1 cellular context compared by ENCODE assay signal in genomic region chr1:168178638-168179410, GRCh38.
TF ChIP-seq lines count a peak whose summit lies in the region.

Gene TIPRL (plus strand): TSS chr1:168178962. CDS start chr1:168179078, 116 bp downstream.

TF ChIP-seq in HEK293, 187 proteins besides CTCF, POLR2A, EP300 and RAD21 (continued from another document and continues in another):
- TF ChIP-seq ZNF510 (tag by site-specific recombination; IDR thresholded peaks at IDR 0.05; ENCODE audit: insufficient replicate concordance): no peak
- no peak for TF ChIP-seq ZNF664 (tag by site-specific recombination; IDR thresholded peaks at IDR 0.05)
- peak; percentile 41 for TF ChIP-seq ZNF843 (tag by site-specific recombination; IDR thresholded peaks at IDR 0.05)
- TF ChIP-seq ZNF623 (tag by site-specific recombination; IDR thresholded peaks at IDR 0.05): no peak
- no peak for TF ChIP-seq ZNF221 (tag by site-specific recombination; IDR thresholded peaks at IDR 0.05; ENCODE audit: borderline replicate concordance)
- TF ChIP-seq ZNF76 (tag by site-specific recombination; IDR thresholded peaks at IDR 0.05; ENCODE audit: borderline replicate concordance, low read depth): peak; percentile 79
- TF ChIP-seq ZFP41 (tag by site-specific recombination; IDR thresholded peaks at IDR 0.05; ENCODE audit: borderline replicate concordance): no peak
- no peak for TF ChIP-seq ZNF140 (tag by site-specific recombination; IDR thresholded peaks at IDR 0.05)
- TF ChIP-seq ZNF10 (tag by site-specific recombination; IDR thresholded peaks at IDR 0.05): peak; percentile 49; the same call in 1 of the 2 replicates
- peak; percentile 100 for TF ChIP-seq ZNF629 (tag by site-specific recombination; IDR thresholded peaks at IDR 0.05)
- no peak for TF ChIP-seq ZNF433 (tag by site-specific recombination; IDR thresholded peaks at IDR 0.05; ENCODE audit: low read depth)
- TF ChIP-seq SETDB1 (IDR thresholded peaks at IDR 0.05; ENCODE audit: insufficient read length, low read length): no peak
- TF ChIP-seq REST (tag by site-specific recombination; IDR thresholded peaks at IDR 0.05): 0 out of 2 replicates have a peak, but pooled peaks have one; percentile 10
- TF ChIP-seq ZNF610 (tag by site-specific recombination; IDR thresholded peaks at IDR 0.05; ENCODE audit: borderline replicate concordance): no peak; the same call in 1 of the 2 replicates
- TF ChIP-seq ZBTB10 (tag by site-specific recombination; IDR thresholded peaks at IDR 0.05): no peak
- peak; percentile 95 for TF ChIP-seq ZBTB11 (tag by site-specific recombination; conservative IDR thresholded peaks at IDR 0.05; ENCODE audit: low read depth)
- peak; percentile 79 for TF ChIP-seq FEZF1 (tag by site-specific recombination; IDR thresholded peaks at IDR 0.05)
- TF ChIP-seq ZNF37A (tag by site-specific recombination; IDR thresholded peaks at IDR 0.05): no peak
- no peak for TF ChIP-seq ZBTB44 (tag by site-specific recombination; IDR thresholded peaks at IDR 0.05)
- TF ChIP-seq ZSCAN23 (tag by site-specific recombination; IDR thresholded peaks at IDR 0.05): peak; percentile 65; the same call in 1 of the 2 replicates
- no peak for TF ChIP-seq BCL6B (tag by site-specific recombination; IDR thresholded peaks at IDR 0.05)
- TF ChIP-seq ZNF544 (tag by site-specific recombination; IDR thresholded peaks at IDR 0.05): no peak
- TF ChIP-seq KLF10 (tag by site-specific recombination; IDR thresholded peaks at IDR 0.05): peak; percentile 76
- TF ChIP-seq ZNF658 (tag by site-specific recombination; IDR thresholded peaks at IDR 0.05): no peak
- no peak for TF ChIP-seq BCL11B (tag by site-specific recombination; IDR thresholded peaks at IDR 0.05; ENCODE audit: low read depth)
- TF ChIP-seq ZNF391 (tag by site-specific recombination; IDR thresholded peaks at IDR 0.05; ENCODE audit: borderline replicate concordance, low read depth): peak; percentile 37; the same call in 1 of the 2 replicates
- TF ChIP-seq ZNF366 (tag by site-specific recombination; conservative IDR thresholded peaks at IDR 0.05): peak; percentile 100
- TF ChIP-seq INSM2 (tag by site-specific recombination; IDR thresholded peaks at IDR 0.05): peak; percentile 84
- TF ChIP-seq PATZ1 (tag by site-specific recombination; IDR thresholded peaks at IDR 0.05): peak; percentile 63
- peak; percentile 71; the same call in 1 of the 2 replicates for TF ChIP-seq ZNF184 (tag by site-specific recombination; IDR thresholded peaks at IDR 0.05)
- TF ChIP-seq ZNF776 (tag by site-specific recombination; IDR thresholded peaks at IDR 0.05; ENCODE audit: borderline replicate concordance): no peak
- no peak for TF ChIP-seq ZNF513 (tag by site-specific recombination; IDR thresholded peaks at IDR 0.05)
- no peak for TF ChIP-seq ZNF645 (tag by site-specific recombination; IDR thresholded peaks at IDR 0.05)
- TF ChIP-seq GLIS1 (tag by site-specific recombination; IDR thresholded peaks at IDR 0.05): peak; percentile 42
- no peak for TF ChIP-seq ZIC2 (tag by site-specific recombination; IDR thresholded peaks at IDR 0.05)
- TF ChIP-seq ZNF792 (tag by site-specific recombination; IDR thresholded peaks at IDR 0.05): no peak
- TF ChIP-seq ZNF398 (tag by site-specific recombination; IDR thresholded peaks at IDR 0.05): no peak
